ENCODE assay signal across 8 cellular contexts in genomic region chr19:35744688-35745327, GRCh38.
A peak's percentile ranks its signal among the peaks of the same experiment; 100 is the strongest.
DNase-seq lines count a peak whose midpoint lies in the region; ATAC-seq, FAIRE-seq and TF ChIP-seq lines count a peak whose summit lies in the region.

No MANE protein-coding gene starts in this region.

- peak; percentile 56 for ATAC-seq in memory B cell (ENCODE audit: low read depth)

- FAIRE-seq in HTR-8/SVneo (lab: Jason Lieb, UNC): no peak

- peak overlapping the region; percentile 96 for H3K4me3 Mint-ChIP-seq in memory B cell

- DNase-seq in AG08395 (ENCODE audit: low spot score): peak; percentile 88
- peak; percentile 84 for DNase-seq in HTR-8/SVneo (ENCODE audit: insufficient read length, low spot score)
- peak; percentile 90 to 94 for DNase-seq in NOMO-1 (lab: John Stamatoyannopoulos, UW; ENCODE audit: unreplicated experiment in 2 of 2)
- DNase-seq in activated CD8-positive, alpha-beta memory T cell treated with anti-CD3 and anti-CD28 coated beads for 4 hours (ENCODE audit: low read depth in 2 of 2): peak; percentile 85 to 90
- peak; percentile 85 to 91 (median 91) for DNase-seq in effector memory CD4-positive, alpha-beta T cell
- DNase-seq in memory B cell (ENCODE audit: low spot score in 2 of 2): peak; percentile 89 to 90
- peak; percentile 87 for DNase-seq in stimulated activated CD8-positive, alpha-beta memory T cell treated with anti-CD3 and anti-CD28 coated beads, Interleukin-12 subunit alpha, Interleukin-12 subunit beta, amount 100 ng/mL, for 1 hour (ENCODE audit: low read depth)

- H3K27me3 ChIP-seq in effector memory CD4-positive, alpha-beta T cell (replicated peaks; ENCODE audit: control insufficient read depth, insufficient read depth, low read length, poor library complexity, severe bottlenecking): no peaks in the 10 kb centered on the region

- no peaks in the 10 kb centered on the region for H3K9me3 ChIP-seq in effector memory CD4-positive, alpha-beta T cell (ENCODE audit: control insufficient read depth, low read length)

- peak overlapping the region; percentile 98 for H3K27ac Mint-ChIP-seq in memory B cell

- peak overlapping the region; percentile 89 for H3K4me3 ChIP-seq in effector memory CD4-positive, alpha-beta T cell (ENCODE audit: insufficient read depth, low read depth, low read length, poor library complexity, severe bottlenecking)

- peaks cover 42% of the 10 kb centered on the region for H3K4me1 ChIP-seq in effector memory CD4-positive, alpha-beta T cell (ENCODE audit: control insufficient read depth, insufficient read depth, low read length, poor library complexity, severe bottlenecking)

- no peaks in the 10 kb centered on the region for H3K27me3 Mint-ChIP-seq in memory B cell

- peaks cover 26% of the 10 kb centered on the region for H3K4me1 Mint-ChIP-seq in memory B cell

- peak overlapping the region; percentile 99 for H3K27ac ChIP-seq in effector memory CD4-positive, alpha-beta T cell (ENCODE audit: insufficient read depth, low read length, poor library complexity, severe bottlenecking)

- H3K9me3 Mint-ChIP-seq in memory B cell: no peaks in the 10 kb centered on the region

- TF ChIP-seq POLR2A in GM19193 (IDR thresholded peaks at IDR 0.05; ENCODE audit: extremely low read depth, insufficient read depth, insufficient read length): peak; percentile 71

- H3K36me3 ChIP-seq in effector memory CD4-positive, alpha-beta T cell (ENCODE audit: control insufficient read depth, insufficient read depth, low read length): no peaks in the 10 kb centered on the region

- H3K36me3 Mint-ChIP-seq in memory B cell: peaks cover 6% of the 10 kb centered on the region

Comparison
In these comparisons a context has a peak if more than half of its experiments do, and no peak if none do; other contexts are left out.
1. Peak in every context shown above with its lines: DNase-seq, ATAC-seq, H3K4me3 ChIP-seq and H3K27ac ChIP-seq.